ENCODE assay signal across 1 cellular context in genomic region chr4:56049428-56050212, GRCh38.
TF ChIP-seq lines count a peak whose summit lies in the region.

No MANE protein-coding gene starts in this region.

TF ChIP-seq in H1, 55 proteins besides CTCF, POLR2A, EP300 and RAD21:
- no peak for TF ChIP-seq SRF (IDR thresholded peaks at IDR 0.05; ENCODE audit: low read depth, low read length)
- TF ChIP-seq USF2 (IDR thresholded peaks at IDR 0.05; ENCODE audit: low read length), result no peak
- no peak for TF ChIP-seq HDAC6 (IDR thresholded peaks at IDR 0.05; ENCODE audit: low read depth, low read length)
- TF ChIP-seq CHD1 (IDR thresholded peaks at IDR 0.05; ENCODE audit: low read depth, low read length), result no peak
- TF ChIP-seq YY1 (IDR thresholded peaks at IDR 0.05; ENCODE audit: low read depth, low read length), result no peak
- TF ChIP-seq GABPA (IDR thresholded peaks at IDR 0.05; ENCODE audit: borderline replicate concordance, insufficient read depth, low read length), result no peak
- no peak for TF ChIP-seq JUN (IDR thresholded peaks at IDR 0.05; ENCODE audit: low read depth, low read length)
- TF ChIP-seq POU5F1 (IDR thresholded peaks at IDR 0.05; ENCODE audit: low read depth, low read length), result no peak
- no peak for TF ChIP-seq ATF3 (IDR thresholded peaks at IDR 0.05; ENCODE audit: insufficient read depth, low read depth, low read length)
- TF ChIP-seq CHD7 (IDR thresholded peaks at IDR 0.05; ENCODE audit: insufficient replicate concordance, low read length), result no peak
- no peak for TF ChIP-seq SIX5 (IDR thresholded peaks at IDR 0.05; ENCODE audit: low read depth, low read length)
- TF ChIP-seq RFX5 (IDR thresholded peaks at IDR 0.05; ENCODE audit: borderline replicate concordance, low read depth, low read length), result no peak
- TF ChIP-seq SIRT6 (IDR thresholded peaks at IDR 0.05; ENCODE audit: low read length), result no peak
- no peak for TF ChIP-seq NANOG (IDR thresholded peaks at IDR 0.05; ENCODE audit: insufficient read depth, low read depth, low read length, poor library complexity, severe bottlenecking)
- TF ChIP-seq NRF1 (IDR thresholded peaks at IDR 0.05; ENCODE audit: low read depth, low read length), result no peak
- no peak for TF ChIP-seq CREB1 (IDR thresholded peaks at IDR 0.05)
- TF ChIP-seq SP1 (IDR thresholded peaks at IDR 0.05; ENCODE audit: low read depth, low read length), result no peak
- no peak for TF ChIP-seq SAP30 (IDR thresholded peaks at IDR 0.05; ENCODE audit: insufficient read depth, insufficient replicate concordance, low read length)
- no peak for TF ChIP-seq JUND (IDR thresholded peaks at IDR 0.05; ENCODE audit: low read length)
- no peak for TF ChIP-seq CBX8 (IDR thresholded peaks at IDR 0.05; ENCODE audit: borderline replicate concordance, low read depth, low read length)
- TF ChIP-seq CBX5 (IDR thresholded peaks at IDR 0.05; ENCODE audit: low read depth, low read length), result no peak
- TF ChIP-seq TEAD4 (IDR thresholded peaks at IDR 0.05; ENCODE audit: low read depth, low read length), result no peak
- TF ChIP-seq CHD2 (IDR thresholded peaks at IDR 0.05; ENCODE audit: low read length), result no peak
- peak; percentile 68 for TF ChIP-seq TBP (IDR thresholded peaks at IDR 0.05; ENCODE audit: low read depth, low read length)
- TF ChIP-seq GTF2F1 (IDR thresholded peaks at IDR 0.05; ENCODE audit: borderline replicate concordance, low read depth, low read length), result 0 out of 2 replicates have a peak, but pooled peaks have one; percentile 43
- TF ChIP-seq RBBP5 (IDR thresholded peaks at IDR 0.05; ENCODE audit: borderline replicate concordance, low read depth, low read length), result peak; percentile 71
- TF ChIP-seq KDM5A (IDR thresholded peaks at IDR 0.05; ENCODE audit: low read length), result no peak
- 0 out of 4 replicates have a peak, but pooled peaks of 1 of the 2 experiments have one; percentile 32 for TF ChIP-seq HDAC2 (IDR thresholded peaks at IDR 0.05; ENCODE audit: borderline replicate concordance in 1 of 2, low read depth in 2 of 2, low read length in 2 of 2)
- no peak for TF ChIP-seq CEBPB (IDR thresholded peaks at IDR 0.05; ENCODE audit: low read depth, low read length)
- TF ChIP-seq SP4 (IDR thresholded peaks at IDR 0.05; ENCODE audit: low read length), result no peak; the same call in 1 of the 2 replicates
- TF ChIP-seq BACH1 (IDR thresholded peaks at IDR 0.05; ENCODE audit: low read length), result no peak
- TF ChIP-seq KDM4A (IDR thresholded peaks at IDR 0.05; ENCODE audit: low read depth, low read length, severe bottlenecking), result no peak
- TF ChIP-seq ATF2 (IDR thresholded peaks at IDR 0.05; ENCODE audit: low read length), result no peak
- peak; percentile 25 for TF ChIP-seq CTBP2 (IDR thresholded peaks at IDR 0.05; ENCODE audit: borderline replicate concordance, insufficient read depth, insufficient read length, low read length)
- no peak for TF ChIP-seq SP2 (IDR thresholded peaks at IDR 0.05; ENCODE audit: low read length)
- no peak for TF ChIP-seq RXRA (IDR thresholded peaks at IDR 0.05; ENCODE audit: insufficient read depth, low read depth, low read length)
- TF ChIP-seq MAX (IDR thresholded peaks at IDR 0.05), result peak; percentile 32; the same call in 1 of the 2 replicates
- no peak for TF ChIP-seq FOSL1 (IDR thresholded peaks at IDR 0.05; ENCODE audit: insufficient read depth, low read depth, low read length)
- TF ChIP-seq MAFK (IDR thresholded peaks at IDR 0.05; ENCODE audit: low read depth, low read length), result no peak
- TF ChIP-seq PHF8 (conservative IDR thresholded peaks at IDR 0.05; ENCODE audit: low read depth, low read length), result peak; percentile 66; the same call in 1 of the 2 replicates
- no peak for TF ChIP-seq TCF12 (IDR thresholded peaks at IDR 0.05; ENCODE audit: low read depth, low read length)
- TF ChIP-seq EZH2 (IDR thresholded peaks at IDR 0.05; ENCODE audit: low read depth, low read length, severe bottlenecking), result no peak
- no peak for TF ChIP-seq TAF7 (optimal IDR thresholded peaks at IDR 0.05; ENCODE audit: borderline replicate concordance, low read depth, low read length)
- TF ChIP-seq E2F6 (IDR thresholded peaks at IDR 0.05), result peak; percentile 42
- no peak for TF ChIP-seq SIN3A (conservative IDR thresholded peaks at IDR 0.05 in 1 of 2, IDR thresholded peaks at IDR 0.05 in 1 of 2; ENCODE audit: low read depth in 1 of 2, low read length in 2 of 2)
- peak; percentile 82 for TF ChIP-seq TAF1 (IDR thresholded peaks at IDR 0.05; ENCODE audit: low read depth, low read length)
- no peak for TF ChIP-seq EGR1 (IDR thresholded peaks at IDR 0.05; ENCODE audit: borderline replicate concordance, low read depth, low read length)
- no peak for TF ChIP-seq SUZ12 (IDR thresholded peaks at IDR 0.05; ENCODE audit: low read length)
- no peak for TF ChIP-seq BCL11A (IDR thresholded peaks at IDR 0.05; ENCODE audit: low read depth in 2 of 2, low read length in 2 of 2)
- no peak for TF ChIP-seq BRCA1 (IDR thresholded peaks at IDR 0.05; ENCODE audit: low read depth, low read length)
- no peak for TF ChIP-seq RNF2 (IDR thresholded peaks at IDR 0.05; ENCODE audit: borderline replicate concordance, low read depth, low read length, missing control alignments, poor library complexity, severe bottlenecking)
- peak; percentile 81 for TF ChIP-seq ASH2L (IDR thresholded peaks at IDR 0.05; ENCODE audit: low read length)
- TF ChIP-seq KDM1A (IDR thresholded peaks at IDR 0.05; ENCODE audit: borderline replicate concordance, low read length), result no peak
- TF ChIP-seq POLR2AphosphoS5 (IDR thresholded peaks at IDR 0.05; ENCODE audit: low read depth, low read length), result peak; percentile 84; the same call in 1 of the 2 replicates
- TF ChIP-seq ZNF274 (IDR thresholded peaks at IDR 0.05; ENCODE audit: borderline replicate concordance, extremely low read depth, low read length), result no peak
